In genomic region chr1:97356309-97356708, GRCh38 we compare ENCODE assay signal across 29 cellular contexts.
"Had no signal": no experiment of that assay in that cellular context is flagged by ENCODE, and none has a peak within 500 bp of the region (broad histone marks: within the 10 kb centered on the region; RNA-seq: fewer than 3 reads in every experiment).

No MANE protein-coding gene starts in this region.

- DNase-seq: activated effector memory CD4-positive, alpha-beta T cell treated with anti-CD3 and anti-CD28 coated beads, Interleukin-2, amount 50 U/mL, for 16 hours; activated effector memory CD4-positive, alpha-beta T cell treated with Interleukin-2 at 50 U/mL for 16 hours; activated gamma-delta T cell; activated gamma-delta T cell treated with Interleukin-2 at 50 U/mL for 16 hours; activated naive CD4-positive, alpha-beta T cell; activated naive CD4-positive, alpha-beta T cell treated with anti-CD3 and anti-CD28 coated beads for 36 hours; activated naive CD4-positive, alpha-beta T cell treated with anti-CD3 and anti-CD28 coated beads, Interleukin-2, amount 10 ng/mL, durations not matched to agents 7 days and 5 days; activated naive CD4-positive, alpha-beta T cell treated with anti-CD3 and anti-CD28 coated beads, Interleukin-2, amount 50 U/mL, for 16 hours; activated naive CD4-positive, alpha-beta T cell treated with Interleukin-2 at 50 U/mL for 16 hours; activated naive CD8-positive, alpha-beta T cell treated with anti-CD3 and anti-CD28 coated beads for 36 hours; activated naive CD8-positive, alpha-beta T cell treated with anti-CD3 and anti-CD28 coated beads, Interleukin-2, amount 10 ng/mL, durations not matched to agents 7 days and 5 days; activated naive CD8-positive, alpha-beta T cell treated with anti-CD3 and anti-CD28 coated beads, Interleukin-2, amount 50 U/mL, for 24 hours; activated T-cell treated with anti-CD3 and anti-CD28 coated beads, Interleukin-2, amount 50 U/mL, for 1 hour; activated T-cell treated with anti-CD3 and anti-CD28 coated beads, Interleukin-2, amount 50 U/mL, for 24 hours; activated T-cell treated with anti-CD3 and anti-CD28 coated beads, Interleukin-2, amount 50 U/mL, for 4 hours; activated T-cell treated with anti-CD3 and anti-CD28 coated beads, Interleukin-2, amount 50 U/mL, for 48 hours; activated T-cell treated with anti-CD3 and anti-CD28 coated beads, Interleukin-2, amount 50 U/mL, for 72 hours; adrenal gland; amniotic stem cell; amygdala; anterior cingulate cortex; aorta; body of pancreas; brain microvascular endothelial cell; caudate nucleus; central memory CD4-positive, alpha-beta T cell; cerebellar nuclear complex had no signal

- ATAC-seq: activated naive CD4-positive, alpha-beta T cell treated with anti-CD3 and anti-CD28 coated beads, Interleukin-2, amount 50 U/mL, for 72 hours; activated naive CD8-positive, alpha-beta T cell treated with anti-CD3 and anti-CD28 coated beads, Interleukin-2, amount 50 U/mL, for 24 hours; activated T-cell treated with anti-CD3 and anti-CD28 coated beads, Interleukin-2, amount 50 U/mL, for 4 hours; activated T-cell treated with anti-CD3 and anti-CD28 coated beads, Interleukin-2, amount 50 U/mL, for 72 hours; activated T-helper 17 cell treated with anti-CD3 and anti-CD28 coated beads, Interleukin-2, amount 50 U/mL, for 72 hours; body of pancreas had no signal
